In genomic region chrX:112646651-112647050, GRCh38 we compare ENCODE assay signal across 24 cellular contexts. TPM values are rescaled to one million over a fixed set of nuclear protein-coding genes. Genes with fewer than 3 reads are reported as not detected.
"Had no signal": no experiment of that assay in that cellular context is flagged by ENCODE, and none has a peak within 500 bp of the region (broad histone marks: within the 10 kb centered on the region; RNA-seq: fewer than 3 reads in every experiment).

No MANE protein-coding gene starts in this region.

- FAIRE-seq: endometrium, frontal cortex, keratinocyte, urothelium cell line had no signal

- H3K27me3 Mint-ChIP-seq: effector memory CD8-positive, alpha-beta T cell; naive thymus-derived CD8-positive, alpha-beta T cell had no signal

- H3K36me3 Mint-ChIP-seq: stimulated activated effector memory CD8-positive, alpha-beta T cell treated with anti-CD3 and anti-CD28 coated beads, Interleukin-12 subunit alpha, Interleukin-12 subunit beta, amount 100 ng/mL, for 72 hours had no signal

- H3K27ac Mint-ChIP-seq: effector memory CD8-positive, alpha-beta T cell; naive thymus-derived CD8-positive, alpha-beta T cell; stimulated activated effector memory CD8-positive, alpha-beta T cell treated with anti-CD3 and anti-CD28 coated beads, Interleukin-12 subunit alpha, Interleukin-12 subunit beta, amount 100 ng/mL, for 72 hours had no signal

- ATAC-seq: effector memory CD8-positive, alpha-beta T cell; left ventricle myocardium superior; lower lobe of right lung; naive thymus-derived CD8-positive, alpha-beta T cell; psoas muscle; right cardiac atrium; stimulated activated effector memory CD8-positive, alpha-beta T cell treated with anti-CD3 and anti-CD28 coated beads, Interleukin-12 subunit alpha, Interleukin-12 subunit beta, amount 100 ng/mL, for 72 hours had no signal

- DNase-seq: cortex of kidney; effector memory CD8-positive, alpha-beta T cell; head of caudate nucleus; left ventricle myocardium superior; lower lobe of right lung; naive thymus-derived CD8-positive, alpha-beta T cell; nephron progenitor cell; nucleus accumbens; psoas muscle; right cardiac atrium; sigmoid colon; stimulated activated CD4-positive, alpha-beta T cell treated with anti-CD3 and anti-CD28 coated beads, Interleukin-2, amount 100 ng/mL, for 24 hours; stimulated activated CD4-positive, alpha-beta T cell treated with anti-CD3 and anti-CD28 coated beads, Interleukin-4, amount 100 ng/mL, for 24 hours; stimulated activated naive CD4-positive, alpha-beta T cell treated with Interleukin-2 at 50 U/mL for 16 hours; upper lobe of left lung had no signal

- H3K4me3 Mint-ChIP-seq: effector memory CD8-positive, alpha-beta T cell; naive thymus-derived CD8-positive, alpha-beta T cell; nephron progenitor cell; stimulated activated effector memory CD8-positive, alpha-beta T cell treated with anti-CD3 and anti-CD28 coated beads, Interleukin-12 subunit alpha, Interleukin-12 subunit beta, amount 100 ng/mL, for 72 hours had no signal

RNA-seq across cellular contexts. Expression of gene LHFPL1, which starts 33.1 kb away (rescaled TPM):
- total RNA-seq: mesenteric fat pad, myocyte, renal cortical epithelial cell, tibial nerve had no signal
